In the genomic region with DNA sequence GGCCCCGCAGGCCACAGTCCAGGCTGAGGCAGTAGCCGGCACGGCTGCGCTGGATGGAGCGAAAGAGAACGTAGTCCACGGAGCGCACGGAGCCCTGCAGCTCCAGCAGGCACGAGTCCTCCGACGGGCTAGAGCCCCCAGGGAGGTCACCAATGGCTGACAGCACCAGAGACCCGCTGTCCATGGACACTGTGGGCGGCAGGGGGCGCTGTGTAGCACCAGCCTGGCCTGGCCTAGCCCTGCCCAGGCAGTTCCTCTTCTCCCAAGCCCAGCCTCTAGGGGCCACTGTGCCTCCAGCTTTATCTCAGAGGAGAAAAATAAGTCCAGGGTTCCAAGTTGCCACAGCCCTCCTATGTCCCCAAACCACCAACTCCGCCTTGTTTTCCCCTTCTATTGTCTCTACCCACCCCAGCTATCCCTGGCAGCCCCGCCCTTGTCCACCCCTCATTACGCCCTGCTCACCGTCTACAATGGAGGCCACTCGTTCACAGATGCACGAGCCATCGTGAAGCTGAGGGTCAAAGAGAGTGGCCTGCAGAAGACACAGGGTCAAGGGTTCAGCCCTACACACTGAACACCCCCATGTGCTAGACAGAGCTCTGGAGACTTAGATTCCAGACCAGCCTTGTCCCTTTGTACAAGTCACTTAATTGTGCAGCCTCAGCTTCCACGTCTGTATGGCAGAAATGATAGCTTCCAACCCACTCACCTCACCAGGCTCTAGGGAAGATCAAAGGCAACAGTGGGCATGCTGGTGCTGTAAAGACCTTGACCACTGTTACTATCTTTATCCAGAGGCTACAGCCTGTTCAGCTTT, we compare ENCODE assay signal across 8 cellular contexts. TPM values are rescaled to one million over a fixed set of nuclear protein-coding genes. Genes with fewer than 3 reads are reported as not detected.
DNase-seq lines count a peak whose midpoint lies in the region; ATAC-seq and TF ChIP-seq lines count a peak whose summit lies in the region.

No MANE protein-coding gene starts in this region.

- H3K4me1 ChIP-seq in OCI-LY1 (ENCODE audit: insufficient read depth, low read length, severe bottlenecking), result peaks cover 47% of the 10 kb centered on the region

- peak; percentile 90 for ATAC-seq in GM21390 (IDR thresholded peaks at IDR 0.05; ENCODE audit: unreplicated experiment)

- peak; percentile 99 for TF ChIP-seq CTCF in OCI-LY1 (IDR thresholded peaks at IDR 0.05; ENCODE audit: low read length)

- H4K20me1 ChIP-seq in OCI-LY1 (ENCODE audit: insufficient read depth, low read length), result no peaks in the 10 kb centered on the region

- no peaks in the 10 kb centered on the region for H3K9me2 ChIP-seq in OCI-LY1 (ENCODE audit: low read depth, low read length)

- H3K4me3 ChIP-seq in OCI-LY1 (ENCODE audit: low read depth, low read length, poor library complexity, severe bottlenecking), result peak overlapping the region; percentile 65

- no peaks in the 10 kb centered on the region for H3K9me3 ChIP-seq in OCI-LY1 (ENCODE audit: low read length)

- peak overlapping the region; percentile 54 for H3K27ac ChIP-seq in OCI-LY1 (ENCODE audit: low read depth, low read length, poor library complexity, severe bottlenecking)

- H3K9ac ChIP-seq in OCI-LY1 (ENCODE audit: low read length), result peak overlapping the region; percentile 70

- no peaks in the 10 kb centered on the region for H3K27me3 ChIP-seq in OCI-LY1 (ENCODE audit: insufficient read depth, low read length)

- H3K36me3 ChIP-seq in OCI-LY1 (ENCODE audit: insufficient read depth, low read length), result no peaks in the 10 kb centered on the region

- no peaks in the 10 kb centered on the region for H3K79me2 ChIP-seq in OCI-LY1 (ENCODE audit: insufficient read depth, low read length)

- H3K4me2 ChIP-seq in OCI-LY1 (ENCODE audit: low read length), result peak overlapping the region; percentile 84

- no peak overlapping the region for H2AFZ ChIP-seq in OCI-LY1 (ENCODE audit: low read length)

- DNase-seq in DMS 273 (lab: John Stamatoyannopoulos, UW; ENCODE audit: unreplicated experiment), result peak; percentile 97
- DNase-seq in HuH-7 (ENCODE audit: low spot score), result peak; percentile 99
- peak; percentile 100 for DNase-seq in activated CD8-positive, alpha-beta memory T cell treated with anti-CD3 and anti-CD28 coated beads, Interleukin-2, amount 50 U/mL, for 48 hours
- DNase-seq in epidermal melanocyte (ENCODE audit: insufficient read length, low spot score), result peak; percentile 97
- peak; percentile 92 for DNase-seq in mucosa of gallbladder (ENCODE audit: low spot score)
- peak; percentile 87 to 95 for DNase-seq in stimulated activated CD8-positive, alpha-beta memory T cell treated with anti-CD3 and anti-CD28 coated beads, Interleukin-4, amount 100 ng/mL, for 4 hours (ENCODE audit: low read depth in 2 of 2, low spot score in 1 of 2)

- H3F3A ChIP-seq in OCI-LY1 (ENCODE audit: insufficient read depth, low read length), result peaks cover 6% of the 10 kb centered on the region; the same call in 1 of the 2 replicates

RNA-seq across cellular contexts. Expression of a gene that starts 4.4 kb away (rescaled TPM):
- 49.0 TPM for total RNA-seq in mucosa of gallbladder

RNA-seq across cellular contexts. Expression of a gene that starts 11.3 kb away (rescaled TPM):
- total RNA-seq in mucosa of gallbladder, result 68.6 TPM

RNA-seq across cellular contexts. Expression of a gene that starts 22.5 kb away (rescaled TPM):
- total RNA-seq in mucosa of gallbladder, result 73.7 TPM

RNA-seq across cellular contexts. Expression of a gene that starts 26.4 kb away (rescaled TPM):
- 8.7 TPM for total RNA-seq in mucosa of gallbladder

RNA-seq across cellular contexts. Expression of a gene that starts 42.3 kb away (rescaled TPM):
- total RNA-seq in mucosa of gallbladder, result 31.3 TPM

Comparison
In these comparisons a context has a peak if more than half of its experiments do, and no peak if none do; other contexts are left out.
1. Peak in every context shown above with its lines: DNase-seq, ATAC-seq, H3K4me3 ChIP-seq and H3K27ac ChIP-seq.